Comparison of ENCODE assay signal across 21 cellular contexts in the genomic region with DNA sequence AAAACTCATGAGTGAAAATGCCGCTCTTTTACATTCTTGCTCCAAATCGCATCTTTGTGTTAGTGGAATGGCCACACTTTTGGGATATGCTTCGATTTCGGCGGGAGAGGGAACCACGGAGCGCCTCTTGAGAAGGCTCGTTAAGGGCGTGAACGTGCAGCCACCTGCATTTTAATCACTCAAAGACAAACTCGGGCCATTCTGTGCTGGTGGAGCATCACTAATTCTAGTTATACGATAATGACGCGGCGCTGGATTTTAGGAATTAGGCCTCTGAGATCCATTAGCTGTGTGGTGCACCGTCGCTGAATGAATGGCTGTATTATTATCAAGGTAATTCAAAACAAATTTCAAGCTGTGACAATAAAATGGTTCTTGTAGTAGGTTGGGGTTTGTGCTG.
"Had no signal": no experiment of that assay in that cellular context is flagged by ENCODE, and none has a peak within 500 bp of the region (broad histone marks: within the 10 kb centered on the region; RNA-seq: fewer than 3 reads in every experiment).

No MANE protein-coding gene starts in this region.

- H3K27ac ChIP-seq: dorsolateral prefrontal cortex, gastrocnemius medialis, parathyroid adenoma, right lobe of liver, thoracic aorta, tibial nerve, upper lobe of left lung had no signal

- DNase-seq: dorsolateral prefrontal cortex; effector CD4-positive, alpha-beta T cell; gastrocnemius medialis; head of caudate nucleus; natural killer cell; small intestine; stimulated activated CD4-positive, alpha-beta T cell treated with anti-CD3 and anti-CD28 coated beads, Interleukin-15, amount 100 ng/mL, for 24 hours; stimulated activated CD4-positive, alpha-beta T cell treated with anti-CD3 and anti-CD28 coated beads, Interleukin-2, amount 100 ng/mL, for 48 hours; stimulated activated naive B cell treated with anti-CD40 and anti-IgM and Interleukin-4, amounts not matched to agents 10 μg/mL and 1 μg/mL and 100 μg/mL, for 72 hours; upper lobe of left lung had no signal

- H3K36me3 ChIP-seq: gastrocnemius medialis, right lobe of liver, thoracic aorta, tibial nerve, upper lobe of left lung had no signal

- H3K27ac Mint-ChIP-seq: memory B cell; natural killer cell; progenitor cell of endocrine pancreas; stimulated activated naive CD8-positive, alpha-beta T cell treated with anti-CD3 and anti-CD28 coated beads, Interleukin-15, Interleukin-2, amounts not matched to agents 100 ng/mL and 50 ng/mL, for 24 hours had no signal

- FAIRE-seq: keratinocyte, small intestine, urothelium cell line had no signal

- H3K79me2 ChIP-seq: parathyroid adenoma had no signal

- H3K4me1 ChIP-seq: gastrocnemius medialis, parathyroid adenoma, right lobe of liver, tibial nerve had no signal

- ATAC-seq: gastrocnemius medialis; left lobe of liver; natural killer cell; right lobe of liver; stimulated activated naive B cell treated with anti-CD40 and anti-IgM and Interleukin-4, amounts not matched to agents 10 μg/mL and 1 μg/mL and 100 μg/mL, for 72 hours had no signal

- H3K9me3 Mint-ChIP-seq: memory B cell, natural killer cell had no signal

- H3K27me3 ChIP-seq: dorsolateral prefrontal cortex, gastrocnemius medialis, right lobe of liver, tibial nerve, upper lobe of left lung had no signal

- H3K4me1 Mint-ChIP-seq: memory B cell; natural killer cell; stimulated activated naive B cell treated with anti-CD40 and anti-IgM and Interleukin-4, amounts not matched to agents 10 μg/mL and 1 μg/mL and 100 μg/mL, for 72 hours had no signal

- H3K9me3 ChIP-seq: gastrocnemius medialis, right lobe of liver, thoracic aorta had no signal

- H3K27me3 Mint-ChIP-seq: memory B cell; stimulated activated naive B cell treated with anti-CD40 and anti-IgM and Interleukin-4, amounts not matched to agents 10 μg/mL and 1 μg/mL and 100 μg/mL, for 72 hours; stimulated activated naive CD8-positive, alpha-beta T cell treated with anti-CD3 and anti-CD28 coated beads, Interleukin-15, Interleukin-2, amounts not matched to agents 100 ng/mL and 50 ng/mL, for 24 hours had no signal

- H3K4me3 Mint-ChIP-seq: memory B cell; natural killer cell; stimulated activated naive B cell treated with anti-CD40 and anti-IgM and Interleukin-4, amounts not matched to agents 10 μg/mL and 1 μg/mL and 100 μg/mL, for 72 hours; stimulated activated naive CD8-positive, alpha-beta T cell treated with anti-CD3 and anti-CD28 coated beads, Interleukin-15, Interleukin-2, amounts not matched to agents 100 ng/mL and 50 ng/mL, for 24 hours had no signal

- H2AFZ ChIP-seq: parathyroid adenoma had no signal

- H3K36me3 Mint-ChIP-seq: memory B cell; natural killer cell; stimulated activated naive B cell treated with anti-CD40 and anti-IgM and Interleukin-4, amounts not matched to agents 10 μg/mL and 1 μg/mL and 100 μg/mL, for 72 hours had no signal

- H3K9ac ChIP-seq: parathyroid adenoma had no signal

- H3K4me3 ChIP-seq: dorsolateral prefrontal cortex, gastrocnemius medialis, lung, right lobe of liver, thoracic aorta, tibial nerve, upper lobe of left lung had no signal
